In the genomic region with DNA sequence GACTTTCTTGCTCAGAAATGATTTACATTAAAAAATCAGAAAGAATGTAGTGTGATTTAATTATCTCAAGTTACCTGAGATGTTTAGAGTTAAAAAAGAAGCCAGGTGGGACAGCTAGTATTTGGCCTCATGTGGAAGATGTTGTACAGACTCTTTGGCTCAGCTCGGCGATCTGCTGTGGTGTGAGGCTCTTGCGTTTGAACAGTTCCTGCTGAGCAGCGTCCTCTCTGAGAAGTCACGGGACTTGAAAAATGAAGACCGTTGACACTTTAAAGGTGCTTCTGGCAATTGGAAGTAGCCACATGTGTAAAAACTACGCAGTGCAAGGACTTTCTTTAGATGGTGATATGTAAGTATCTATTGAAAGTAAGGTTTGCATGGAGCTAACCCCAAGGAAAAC, we compare ENCODE assay signal across 25 cellular contexts.
A peak's percentile ranks its signal among the peaks of the same experiment; 100 is the strongest.
DNase-seq lines count a peak whose midpoint lies in the region; ATAC-seq lines count a peak whose summit lies in the region.
"Had no signal": no experiment of that assay in that cellular context is flagged by ENCODE, and none has a peak within 500 bp of the region (broad histone marks: within the 10 kb centered on the region; RNA-seq: fewer than 3 reads in every experiment).

No MANE protein-coding gene starts in this region.

- H3K9me3 Mint-ChIP-seq in activated CD4-positive, alpha-beta T cell treated with anti-CD3 and anti-CD28 coated beads, Interleukin-2, amount 10 ng/mL, durations not matched to agents 7 days and 5 days, result peaks cover 2% of the 10 kb centered on the region
- H3K9me3 Mint-ChIP-seq in activated naive CD4-positive, alpha-beta T cell treated with anti-CD3 and anti-CD28 coated beads, Interleukin-2, amount 50 U/mL, for 72 hours, result peaks cover 0 to under 1% of the 10 kb centered on the region in 2 donors
- H3K9me3 Mint-ChIP-seq in stimulated activated memory B cell treated with anti-CD40 and anti-IgM and Interleukin-4, amounts not matched to agents 10 μg/mL and 1 μg/mL and 100 μg/mL, for 72 hours, result no peaks in the 10 kb centered on the region
- H3K9me3 Mint-ChIP-seq: activated T-helper 1 cell treated with anti-CD3 and anti-CD28 coated beads, Interleukin-12 subunit alpha, Interleukin-12 subunit beta, Interleukin-2, Interleukin-4 antibody, amounts not matched to agents 30 ng/mL and 10 ng/mL and 1 ng/mL, durations not matched to agents 14 hours and 24 hours and 36 hours; endodermal cell; immature natural killer cell; stimulated activated effector memory CD8-positive, alpha-beta T cell treated with anti-CD3 and anti-CD28 coated beads, Interleukin-12 subunit alpha, Interleukin-12 subunit beta, amount 100 ng/mL, for 72 hours had no signal

- peak; percentile 31 to 36 for ATAC-seq in activated naive CD4-positive, alpha-beta T cell treated with anti-CD3 and anti-CD28 coated beads, Interleukin-2, amount 50 U/mL, for 72 hours
- ATAC-seq in stimulated activated memory B cell treated with anti-CD40 and anti-IgM and Interleukin-4, amounts not matched to agents 10 μg/mL and 1 μg/mL and 100 μg/mL, for 72 hours, result no peak
- no peak for ATAC-seq in GM21786 (IDR thresholded peaks at IDR 0.05; ENCODE audit: unreplicated experiment)
- ATAC-seq in GM18870 (IDR thresholded peaks at IDR 0.05; ENCODE audit: unreplicated experiment), result no peak
- ATAC-seq: activated CD8-positive, alpha-beta memory T cell treated with anti-CD3 and anti-CD28 coated beads, Interleukin-2, amount 10 ng/mL, durations not matched to agents 7 days and 5 days; HCT116; left cardiac atrium; Panc1; stimulated activated effector memory CD8-positive, alpha-beta T cell treated with anti-CD3 and anti-CD28 coated beads, Interleukin-12 subunit alpha, Interleukin-12 subunit beta, amount 100 ng/mL, for 72 hours had no signal

- H3K4me3 Mint-ChIP-seq in activated CD4-positive, alpha-beta T cell treated with anti-CD3 and anti-CD28 coated beads, Interleukin-2, amount 10 ng/mL, durations not matched to agents 7 days and 5 days, result peak overlapping the region; percentile 9
- no peak overlapping the region for H3K4me3 Mint-ChIP-seq in stimulated activated memory B cell treated with anti-CD40 and anti-IgM and Interleukin-4, amounts not matched to agents 10 μg/mL and 1 μg/mL and 100 μg/mL, for 72 hours
- H3K4me3 Mint-ChIP-seq: activated CD8-positive, alpha-beta memory T cell treated with anti-CD3 and anti-CD28 coated beads, Interleukin-2, amount 10 ng/mL, durations not matched to agents 7 days and 5 days; endodermal cell; stimulated activated effector memory CD8-positive, alpha-beta T cell treated with anti-CD3 and anti-CD28 coated beads, Interleukin-12 subunit alpha, Interleukin-12 subunit beta, amount 100 ng/mL, for 72 hours had no signal

- peak overlapping the region; percentile 81 for H3K27ac Mint-ChIP-seq in activated CD4-positive, alpha-beta T cell treated with anti-CD3 and anti-CD28 coated beads, Interleukin-2, amount 10 ng/mL, durations not matched to agents 7 days and 5 days
- H3K27ac Mint-ChIP-seq in activated naive CD4-positive, alpha-beta T cell treated with anti-CD3 and anti-CD28 coated beads, Interleukin-2, amount 50 U/mL, for 72 hours, result peak overlapping the region; percentile 88
- H3K27ac Mint-ChIP-seq in stimulated activated memory B cell treated with anti-CD40 and anti-IgM and Interleukin-4, amounts not matched to agents 10 μg/mL and 1 μg/mL and 100 μg/mL, for 72 hours, result peak overlapping the region; percentile 42
- H3K27ac Mint-ChIP-seq: activated CD8-positive, alpha-beta memory T cell treated with anti-CD3 and anti-CD28 coated beads, Interleukin-2, amount 10 ng/mL, durations not matched to agents 7 days and 5 days; endodermal cell; stimulated activated effector memory CD8-positive, alpha-beta T cell treated with anti-CD3 and anti-CD28 coated beads, Interleukin-12 subunit alpha, Interleukin-12 subunit beta, amount 100 ng/mL, for 72 hours had no signal

- peak; percentile 24 for DNase-seq in activated CD4-positive, alpha-beta T cell treated with anti-CD3 and anti-CD28 coated beads, Interleukin-2, amount 10 ng/mL, durations not matched to agents 7 days and 5 days
- DNase-seq in activated CD4-positive, alpha-beta T cell treated with anti-CD3 and anti-CD28 coated beads, Interleukin-2, amount 50 U/mL, for 48 hours, result no peak
- peak; percentile 49 for DNase-seq in DMS79 treated with DMSO at 0.1 percent for 48 hours (lab: John Stamatoyannopoulos, UW)
- DNase-seq in activated naive CD4-positive, alpha-beta T cell treated with anti-CD3 and anti-CD28 coated beads, Interleukin-2, amount 50 U/mL, for 72 hours (ENCODE audit: low spot score in 2 of 2), result no peak
- DNase-seq: activated CD4-positive, alpha-beta T cell treated with anti-CD3 and anti-CD28 coated beads for 4 hours; activated CD8-positive, alpha-beta memory T cell treated with anti-CD3 and anti-CD28 coated beads, Interleukin-2, amount 10 ng/mL, durations not matched to agents 7 days and 5 days; cerebellar nuclear complex; dermis blood vessel endothelial cell; DMS 273 treated with DMSO at 0.1 percent for 48 hours; endodermal cell; immature natural killer cell; KG1; left cardiac atrium; NCI-H2029; NCI-H2227 treated with DMSO at 0.1 percent for 48 hours; NCI-H69; Right ventricle myocardium superior; stimulated activated CD4-positive, alpha-beta T cell treated with anti-CD3 and anti-CD28 coated beads, Interleukin-15, amount 100 ng/mL, for 24 hours had no signal

- POLR2A ChIA-PET in activated CD4-positive, alpha-beta T cell treated with anti-CD3 and anti-CD28 coated beads, Interleukin-2, amount 10 ng/mL, durations not matched to agents 7 days and 5 days (lab: Charles Lee), result interaction anchor here (0.7 kb wide), 1 partner anchor 187 kb away, joined by 3 read pairs; no protein-coding TSS in a partner anchor

- peaks cover 53% of the 10 kb centered on the region for H3K4me1 Mint-ChIP-seq in activated CD4-positive, alpha-beta T cell treated with anti-CD3 and anti-CD28 coated beads, Interleukin-2, amount 10 ng/mL, durations not matched to agents 7 days and 5 days
- H3K4me1 Mint-ChIP-seq in stimulated activated memory B cell treated with anti-CD40 and anti-IgM and Interleukin-4, amounts not matched to agents 10 μg/mL and 1 μg/mL and 100 μg/mL, for 72 hours, result peaks cover 40% of the 10 kb centered on the region
- H3K4me1 Mint-ChIP-seq: endodermal cell had no signal

- CTCF ChIA-PET in activated CD4-positive, alpha-beta T cell treated with anti-CD3 and anti-CD28 coated beads, Interleukin-2, amount 10 ng/mL, durations not matched to agents 7 days and 5 days (lab: Charles Lee), result interaction anchor here (1.8 kb wide), 1 partner anchor 14 kb away, joined by 7 read pairs; no protein-coding TSS in a partner anchor

- no peaks in the 10 kb centered on the region for H3K27me3 Mint-ChIP-seq in activated CD4-positive, alpha-beta T cell treated with anti-CD3 and anti-CD28 coated beads, Interleukin-2, amount 10 ng/mL, durations not matched to agents 7 days and 5 days
- H3K27me3 Mint-ChIP-seq in stimulated activated memory B cell treated with anti-CD40 and anti-IgM and Interleukin-4, amounts not matched to agents 10 μg/mL and 1 μg/mL and 100 μg/mL, for 72 hours, result no peaks in the 10 kb centered on the region
- H3K27me3 Mint-ChIP-seq: activated CD8-positive, alpha-beta memory T cell treated with anti-CD3 and anti-CD28 coated beads, Interleukin-2, amount 10 ng/mL, durations not matched to agents 7 days and 5 days had no signal

- peaks cover 25% of the 10 kb centered on the region for H3K36me3 Mint-ChIP-seq in activated CD4-positive, alpha-beta T cell treated with anti-CD3 and anti-CD28 coated beads, Interleukin-2, amount 10 ng/mL, durations not matched to agents 7 days and 5 days (ENCODE audit: low read depth)
- H3K36me3 Mint-ChIP-seq in activated naive CD4-positive, alpha-beta T cell treated with anti-CD3 and anti-CD28 coated beads, Interleukin-2, amount 50 U/mL, for 72 hours, result peaks cover 8 to 29% of the 10 kb centered on the region in 2 donors
- peaks cover 12% of the 10 kb centered on the region for H3K36me3 Mint-ChIP-seq in stimulated activated memory B cell treated with anti-CD40 and anti-IgM and Interleukin-4, amounts not matched to agents 10 μg/mL and 1 μg/mL and 100 μg/mL, for 72 hours
- H3K36me3 Mint-ChIP-seq: stimulated activated effector memory CD8-positive, alpha-beta T cell treated with anti-CD3 and anti-CD28 coated beads, Interleukin-12 subunit alpha, Interleukin-12 subunit beta, amount 100 ng/mL, for 72 hours had no signal

Comparison
In these comparisons a context has a peak if more than half of its experiments do, and no peak if none do; other contexts are left out.
1. DNase-seq: peak in activated CD4-positive, alpha-beta T cell treated with anti-CD3 and anti-CD28 coated beads, Interleukin-2, amount 10 ng/mL, durations not matched to agents 7 days and 5 days (single experiment) and DMS79 treated with DMSO at 0.1 percent for 48 hours (single experiment); none in activated CD4-positive, alpha-beta T cell treated with anti-CD3 and anti-CD28 coated beads, Interleukin-2, amount 50 U/mL, for 48 hours (0 of 2) and activated naive CD4-positive, alpha-beta T cell treated with anti-CD3 and anti-CD28 coated beads, Interleukin-2, amount 50 U/mL, for 72 hours (0 of 2).
2. ATAC-seq: peak in activated naive CD4-positive, alpha-beta T cell treated with anti-CD3 and anti-CD28 coated beads, Interleukin-2, amount 50 U/mL, for 72 hours (2 of 2); none in stimulated activated memory B cell treated with anti-CD40 and anti-IgM and Interleukin-4, amounts not matched to agents 10 μg/mL and 1 μg/mL and 100 μg/mL, for 72 hours (single experiment), GM21786 (single experiment) and GM18870 (single experiment).
3. Peak in every context shown above with its lines, with median percentiles within 50 percentile points of each other: H3K27ac Mint-ChIP-seq.